8 cellular contexts compared by ENCODE assay signal in genomic region chr1:40064797-40065492, GRCh38. TPM values are rescaled to one million over a fixed set of nuclear protein-coding genes. Genes with fewer than 3 reads are reported as not detected.
A peak's percentile ranks its signal among the peaks of the same experiment; 100 is the strongest.
DNase-seq lines count a peak whose midpoint lies in the region; ATAC-seq and TF ChIP-seq lines count a peak whose summit lies in the region.

No MANE protein-coding gene starts in this region.

- TF ChIP-seq CTCF in GM12864 (IDR thresholded peaks at IDR 0.05; ENCODE audit: low read depth, low read length, missing control alignments) (no peak), MM.1S (IDR thresholded peaks at IDR 0.05; ENCODE audit: low read length) (no peak), WERI-Rb-1 (IDR thresholded peaks at IDR 0.05; ENCODE audit: low read depth, low read length) (no peak)

- H3F3A ChIP-seq in MM.1S (ENCODE audit: insufficient read depth, low read length): peaks cover 26% of the 10 kb centered on the region

- H3K9ac ChIP-seq in MM.1S (ENCODE audit: low read length): no peak overlapping the region

- H3K27me3 ChIP-seq in MM.1S (replicated peaks; ENCODE audit: insufficient read depth, low read length) (no peaks in the 10 kb centered on the region), WERI-Rb-1 (ENCODE audit: insufficient read depth, low read depth, severe bottlenecking) (no peaks in the 10 kb centered on the region)

- no peak overlapping the region for H2AFZ ChIP-seq in MM.1S (ENCODE audit: low read length)

- H3K9me2 ChIP-seq in MM.1S (replicated peaks; ENCODE audit: insufficient read depth, low read length): no peaks in the 10 kb centered on the region

- H3K4me1 ChIP-seq in MM.1S (ENCODE audit: low read length): peaks cover 51% of the 10 kb centered on the region

- peak; percentile 74 for DNase-seq in GM12864 (ENCODE audit: low read depth)
- peak; percentile 57 for DNase-seq in MM.1S
- DNase-seq in germinal center (ENCODE audit: low spot score): peak; percentile 76
- no peak for DNase-seq in SW480 (ENCODE audit: low spot score)
- DNase-seq in WERI-Rb-1: no peak
- no peak for DNase-seq in dermis blood vessel endothelial cell
- no peak for DNase-seq in NCI-H187 (lab: John Stamatoyannopoulos, UW)

- H3K36me3 ChIP-seq in MM.1S (replicated peaks; ENCODE audit: insufficient read depth, low read length) (peaks cover 32% of the 10 kb centered on the region), WERI-Rb-1 (peaks cover 91% of the 10 kb centered on the region)

- H3K79me2 ChIP-seq in MM.1S (ENCODE audit: low read length): peaks cover 48% of the 10 kb centered on the region

- no peaks in the 10 kb centered on the region for H4K20me1 ChIP-seq in MM.1S (ENCODE audit: insufficient read depth, low read length)

- ATAC-seq in GM21526 (IDR thresholded peaks at IDR 0.05; ENCODE audit: low FRiP score, unreplicated experiment): peak; percentile 79

- no peak overlapping the region for H3K4me3 ChIP-seq in GM12864 (ENCODE audit: low read depth, low read length)
- H3K4me3 ChIP-seq in MM.1S (ENCODE audit: low read length): no peak overlapping the region
- H3K4me3 ChIP-seq in WERI-Rb-1 (ENCODE audit: low read depth, low read length): no peak overlapping the region

- H3K9me3 ChIP-seq in MM.1S (replicated peaks; ENCODE audit: insufficient read depth, low read length): no peaks in the 10 kb centered on the region
- no peaks in the 10 kb centered on the region for H3K9me3 ChIP-seq in WERI-Rb-1 (ENCODE audit: severe bottlenecking)

- peak overlapping the region; percentile 13 for H3K4me2 ChIP-seq in MM.1S (ENCODE audit: low read depth, low read length)

- H3K27ac ChIP-seq in MM.1S (ENCODE audit: low read length): peak overlapping the region; percentile 81
- H3K27ac ChIP-seq in WERI-Rb-1: no peak overlapping the region

RNA-seq across cellular contexts. Expression of gene CAP1, which starts 24.4 kb away (rescaled TPM):
- total RNA-seq in dermis blood vessel endothelial cell: 430 and 574 TPM in 2 replicates

RNA-seq across cellular contexts. Expression of gene PPT1, which starts 32.1 kb away (rescaled TPM):
- 53.3 and 101 TPM in 2 replicates for total RNA-seq in dermis blood vessel endothelial cell

Comparison
In these comparisons a context has a peak if more than half of its experiments do, and no peak if none do; other contexts are left out.
1. DNase-seq: peak in GM12864 (single experiment), MM.1S (single experiment) and germinal center (single experiment); none in SW480 (single experiment), WERI-Rb-1 (single experiment), dermis blood vessel endothelial cell (single experiment) and NCI-H187 (0 of 2).